8 cellular contexts compared by ENCODE assay signal in genomic region chr6:109690740-109691687, GRCh38. TPM values are rescaled to one million over a fixed set of nuclear protein-coding genes. Genes with fewer than 3 reads are reported as not detected.
DNase-seq lines count a peak whose midpoint lies in the region; ATAC-seq and TF ChIP-seq lines count a peak whose summit lies in the region.

Gene AK9, minus strand, starts transcription at chr6:109691202. Its CDS starts 15,457 bp downstream, at chr6:109675745.
Gene FIG4, plus strand, starts transcription at chr6:109691296. Its CDS starts 140 bp downstream, at chr6:109691436.

- peak within 1 kb of the TSS; percentile 71 for H3K27ac ChIP-seq in C4-2B
- H3K27ac ChIP-seq in liver (ENCODE audit: low read depth in 1 of 2, low read length in 2 of 2), result peak within 1 kb of the TSS; percentile 83 to 90

- H3K9me3 ChIP-seq in liver (ENCODE audit: control insufficient read depth in 4 of 4, low read length in 3 of 4), result no peaks in the 10 kb centered on the region

- TF ChIP-seq RAD21 in liver (IDR thresholded peaks at IDR 0.05), result peak in 1 of 2 donors; percentile 42

- peak; percentile 28 for TF ChIP-seq CTCF in C4-2B (conservative IDR thresholded peaks at IDR 0.05)
- no peak for TF ChIP-seq CTCF in liver (IDR thresholded peaks at IDR 0.05; ENCODE audit: low read depth, low read length, missing input control)

- peaks cover 0 to 4% (median 0%) of the 10 kb centered on the region in 4 donors for H3K36me3 ChIP-seq in liver (ENCODE audit: control insufficient read depth in 4 of 4, insufficient read depth in 3 of 4, low read depth in 1 of 4, low read length in 3 of 4)

- peaks cover 0 to 14% (median 13%) of the 10 kb centered on the region in 4 donors for H3K4me1 ChIP-seq in liver (ENCODE audit: control insufficient read depth in 4 of 4, insufficient read depth in 4 of 4, low read length in 3 of 4)

- no peaks in the 10 kb centered on the region for H3K27me3 ChIP-seq in liver (ENCODE audit: control insufficient read depth in 4 of 4, insufficient read depth in 4 of 4, low read length in 3 of 4)

- DNase-seq in NCI-H69 (lab: John Stamatoyannopoulos, UW) (peak; percentile 95), dermis blood vessel endothelial cell (peak; percentile 95)
- peak; percentile 80 to 84 for DNase-seq in activated CD4-positive, alpha-beta T cell treated with anti-CD3 and anti-CD28 coated beads, Interleukin-2, amount 50 U/mL, for 24 hours (ENCODE audit: low read depth in 1 of 2, low spot score in 1 of 2)
- DNase-seq in stimulated activated CD4-positive, alpha-beta T cell treated with anti-CD3 and anti-CD28 coated beads, Interleukin-4, amount 100 ng/mL, for 24 hours, result peak; percentile 92

- WGBS in liver, result under 1% methylated on average over 48 of the region's 48 CpGs

- H3K4me3 ChIP-seq in liver (ENCODE audit: low read depth in 1 of 3, low read length in 3 of 3), result peak within 1 kb of the TSS; percentile 82 to 99 (median 98)

- H3K9ac ChIP-seq in liver (ENCODE audit: low read depth in 1 of 2, low read length in 2 of 2), result peak within 1 kb of the TSS; percentile 69 to 93

- ATAC-seq in GM19351 (IDR thresholded peaks at IDR 0.05; ENCODE audit: unreplicated experiment) (peak; percentile 90), HG03521 (IDR thresholded peaks at IDR 0.05; ENCODE audit: unreplicated experiment) (peak; percentile 90)

TF ChIP-seq in liver, 16 proteins besides CTCF, POLR2A, EP300 and RAD21:
- TF ChIP-seq EGR1 (IDR thresholded peaks at IDR 0.05; ENCODE audit: low read depth in 2 of 2) (no peak), FOXA2 (IDR thresholded peaks at IDR 0.05) (no peak), SP1 (IDR thresholded peaks at IDR 0.05) (peak; percentile 65), NR2F2 (IDR thresholded peaks at IDR 0.05) (peak; percentile 37), HNF4A (conservative IDR thresholded peaks at IDR 0.05) (peak; percentile 17 to 25), TAF1 (conservative IDR thresholded peaks at IDR 0.05) (peak; percentile 69), JUND (IDR thresholded peaks at IDR 0.05) (no peak), REST (IDR thresholded peaks at IDR 0.05) (peak; percentile 48), RXRA (IDR thresholded peaks at IDR 0.05) (peak; percentile 44 to 50), ZBTB33 (IDR thresholded peaks at IDR 0.05) (no peak), ATF3 (IDR thresholded peaks at IDR 0.05) (no peak), FOXA1 (IDR thresholded peaks at IDR 0.05) (no peak), MAX (IDR thresholded peaks at IDR 0.05) (peak; percentile 53), HNF4G (IDR thresholded peaks at IDR 0.05) (no peak), YY1 (IDR thresholded peaks at IDR 0.05) (peak; percentile 98), GABPA (IDR thresholded peaks at IDR 0.05 in 1 of 2, conservative IDR thresholded peaks at IDR 0.05 in 1 of 2) (peak in 1 of 2 donors; percentile 77)

RNA-seq across cellular contexts. Expression of gene AK9, which starts in this region (rescaled TPM):
- total RNA-seq in dermis blood vessel endothelial cell (2.9 and 13.1 TPM in 2 replicates), liver (1 to 10 TPM; 2.5 to 5.0 TPM)
- polyA plus RNA-seq in liver, result 1 to 10 TPM; 1.1 to 5.3 TPM

RNA-seq across cellular contexts. Expression of gene FIG4, which starts in this region (rescaled TPM):
- total RNA-seq in dermis blood vessel endothelial cell (11.6 and 13.6 TPM in 2 replicates), liver (1 to 10 TPM; 5.4 to 8.7 TPM)
- 1 to 10 TPM; 3.4 to 3.8 TPM for polyA plus RNA-seq in liver

Comparison
In these comparisons a context has a peak if more than half of its experiments do, and no peak if none do; other contexts are left out.
1. Peak in every context shown above with its lines: DNase-seq, ATAC-seq, H3K4me3 ChIP-seq and H3K27ac ChIP-seq.